In the genomic region with DNA sequence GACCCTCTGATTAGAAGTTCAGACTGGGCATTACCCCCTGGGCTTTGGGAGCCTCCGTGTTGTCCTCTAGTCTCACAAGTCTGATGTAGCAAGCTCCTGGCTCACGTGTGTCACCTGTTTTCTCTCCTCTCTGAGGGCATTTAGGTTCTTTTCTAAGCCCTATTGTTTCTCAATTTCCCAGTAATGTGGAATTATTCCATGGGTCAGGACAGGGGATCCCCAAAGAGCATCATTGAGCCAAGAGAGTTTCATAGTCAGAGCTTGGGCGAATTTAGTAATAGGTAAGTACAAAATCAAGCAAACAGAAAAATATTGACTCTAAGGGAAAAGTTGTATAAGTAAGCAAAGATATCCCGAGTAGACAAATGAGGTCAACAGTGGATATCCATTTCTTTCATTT, we compare ENCODE assay signal across 11 cellular contexts. TPM values are rescaled to one million over a fixed set of nuclear protein-coding genes. Genes with fewer than 3 reads are reported as not detected.
DNase-seq lines count a peak whose midpoint lies in the region; ATAC-seq and TF ChIP-seq lines count a peak whose summit lies in the region.
"Had no signal": no experiment of that assay in that cellular context is flagged by ENCODE, and none has a peak within 500 bp of the region (broad histone marks: within the 10 kb centered on the region; RNA-seq: fewer than 3 reads in every experiment).

No MANE protein-coding gene starts in this region.

- H3K27me3 Mint-ChIP-seq in activated T-cell treated with anti-CD3 and anti-CD28 coated beads, Interleukin-2, amount 50 U/mL, for 72 hours (ENCODE audit: low read depth), result no peaks in the 10 kb centered on the region
- no peaks in the 10 kb centered on the region for H3K27me3 Mint-ChIP-seq in activated naive CD8-positive, alpha-beta T cell

- H3K9ac ChIP-seq in MM.1S (ENCODE audit: low read length), result no peak overlapping the region

- 18% methylated on average over 4 of the region's 4 CpGs for WGBS in right lobe of liver (ENCODE audit: insufficient coverage, low coverage, low lambda C conversion rate, missing lambda C conversion rate)

- no peaks in the 10 kb centered on the region for H3K27me3 ChIP-seq in right lobe of liver
- no peaks in the 10 kb centered on the region for H3K27me3 ChIP-seq in MM.1S (replicated peaks; ENCODE audit: insufficient read depth, low read length)

- peaks cover 5% of the 10 kb centered on the region in 2 donors for H3K36me3 Mint-ChIP-seq in activated T-cell treated with anti-CD3 and anti-CD28 coated beads, Interleukin-2, amount 50 U/mL, for 72 hours (ENCODE audit: insufficient read depth in 2 of 2)
- no peaks in the 10 kb centered on the region for H3K36me3 Mint-ChIP-seq in activated naive CD8-positive, alpha-beta T cell

- no peaks in the 10 kb centered on the region for H3K9me3 Mint-ChIP-seq in activated T-cell treated with anti-CD3 and anti-CD28 coated beads, Interleukin-2, amount 50 U/mL, for 72 hours
- no peaks in the 10 kb centered on the region for H3K9me3 Mint-ChIP-seq in activated naive CD8-positive, alpha-beta T cell (ENCODE audit: low read depth)

- H3K4me3 ChIP-seq in right lobe of liver, result no peak overlapping the region
- no peak overlapping the region for H3K4me3 ChIP-seq in MM.1S (ENCODE audit: low read length)

- no peak for DNase-seq in activated T-cell treated with anti-CD3 and anti-CD28 coated beads, Interleukin-2, amount 50 U/mL, for 72 hours
- DNase-seq in activated T-cell treated with anti-CD3 and anti-CD28 coated beads, Interleukin-2, amount 50 U/mL, for 1 hour, result no peak
- DNase-seq in right lobe of liver, result peak in 2 of 3 donors; percentile 74 to 81
- no peak for DNase-seq in substantia nigra (lab: John Stamatoyannopoulos, UW)
- DNase-seq in middle frontal gyrus (ENCODE audit: extremely low spot score, low spot score), result no peak
- no peak for DNase-seq in MM.1S
- DNase-seq in NCI-H69 (lab: John Stamatoyannopoulos, UW), result no peak
- DNase-seq: DND-41, IMR-90, NCI-H146 had no signal

- H3K27ac ChIP-seq in right lobe of liver (peak overlapping the region; percentile 73 to 95 (median 87)), substantia nigra (ENCODE audit: low read depth, low read length, poor library complexity, severe bottlenecking) (peak overlapping the region; percentile 89), MM.1S (ENCODE audit: low read length) (no peak overlapping the region)

- intact Hi-C loops in right lobe of liver (cut with DNase I), result no loop called here

- no peak for TF ChIP-seq CTCF in right lobe of liver (IDR thresholded peaks at IDR 0.05)
- no peak for TF ChIP-seq CTCF in MM.1S (IDR thresholded peaks at IDR 0.05; ENCODE audit: low read length)

- no peak overlapping the region for H3K4me3 Mint-ChIP-seq in activated T-cell treated with anti-CD3 and anti-CD28 coated beads, Interleukin-2, amount 50 U/mL, for 72 hours
- no peak overlapping the region for H3K4me3 Mint-ChIP-seq in activated naive CD8-positive, alpha-beta T cell

- H3K4me2 ChIP-seq in MM.1S (ENCODE audit: low read depth, low read length), result no peak overlapping the region

- H2AFZ ChIP-seq in MM.1S (ENCODE audit: low read length), result no peak overlapping the region

- peak overlapping the region; percentile 41 for H3K27ac Mint-ChIP-seq in activated T-cell treated with anti-CD3 and anti-CD28 coated beads, Interleukin-2, amount 50 U/mL, for 72 hours
- H3K27ac Mint-ChIP-seq in activated naive CD8-positive, alpha-beta T cell, result peak overlapping the region; percentile 71

- H3K36me3 ChIP-seq in right lobe of liver (peaks cover 0 to 3% (median under 1%) of the 10 kb centered on the region in 4 donors), MM.1S (replicated peaks; ENCODE audit: insufficient read depth, low read length) (no peaks in the 10 kb centered on the region)

- H4K20me1 ChIP-seq in MM.1S (ENCODE audit: insufficient read depth, low read length), result no peaks in the 10 kb centered on the region

- H3K4me1 Mint-ChIP-seq in activated T-cell treated with anti-CD3 and anti-CD28 coated beads, Interleukin-2, amount 50 U/mL, for 72 hours (ENCODE audit: low read depth), result peaks cover 27% of the 10 kb centered on the region
- H3K4me1 Mint-ChIP-seq in activated naive CD8-positive, alpha-beta T cell (ENCODE audit: low read depth), result peaks cover 25% of the 10 kb centered on the region

- no peaks in the 10 kb centered on the region for H3K9me2 ChIP-seq in MM.1S (replicated peaks; ENCODE audit: insufficient read depth, low read length)

- H3K79me2 ChIP-seq in MM.1S (ENCODE audit: low read length), result peaks cover 21% of the 10 kb centered on the region

- ATAC-seq in activated T-cell treated with anti-CD3 and anti-CD28 coated beads, Interleukin-2, amount 50 U/mL, for 72 hours (replicated peaks in 1 of 2), result no peak
- peak; percentile 50 to 68 (median 56) for ATAC-seq in right lobe of liver

- peaks cover 7 to 81% (median 46%) of the 10 kb centered on the region in 4 donors for H3K4me1 ChIP-seq in right lobe of liver
- H3K4me1 ChIP-seq in MM.1S (ENCODE audit: low read length), result peaks cover 10% of the 10 kb centered on the region

- TF ChIP-seq POLR2A in right lobe of liver (IDR thresholded peaks at IDR 0.05), result no peak

- H3K9me3 ChIP-seq in right lobe of liver (no peaks in the 10 kb centered on the region), MM.1S (replicated peaks; ENCODE audit: insufficient read depth, low read length) (no peaks in the 10 kb centered on the region)

- peaks cover 3% of the 10 kb centered on the region; the same call in 1 of the 2 replicates for H3F3A ChIP-seq in MM.1S (ENCODE audit: insufficient read depth, low read length)

RNA-seq across cellular contexts. Expression of gene PPP6R2, which starts 57.3 kb away (rescaled TPM):
- 10 to 100 TPM; 45.6 to 51.3 TPM for total RNA-seq in activated T-cell treated with anti-CD3 and anti-CD28 coated beads, Interleukin-2, amount 50 U/mL, for 72 hours
- 10 to 100 TPM; 38.3 to 80.3 (median 54.4) TPM for total RNA-seq in right lobe of liver

Comparison
In these comparisons a context has a peak if more than half of its experiments do, and no peak if none do; other contexts are left out.
1. ATAC-seq: peak in right lobe of liver (4 of 4); none in activated T-cell treated with anti-CD3 and anti-CD28 coated beads, Interleukin-2, amount 50 U/mL, for 72 hours (0 of 2).
2. DNase-seq: peak in right lobe of liver (2 of 3); none in activated T-cell treated with anti-CD3 and anti-CD28 coated beads, Interleukin-2, amount 50 U/mL, for 72 hours (0 of 2), activated T-cell treated with anti-CD3 and anti-CD28 coated beads, Interleukin-2, amount 50 U/mL, for 1 hour (single experiment), substantia nigra (0 of 49), middle frontal gyrus (single experiment), MM.1S (single experiment) and NCI-H69 (single experiment).